8 cellular contexts compared by ENCODE assay signal in the genomic region with DNA sequence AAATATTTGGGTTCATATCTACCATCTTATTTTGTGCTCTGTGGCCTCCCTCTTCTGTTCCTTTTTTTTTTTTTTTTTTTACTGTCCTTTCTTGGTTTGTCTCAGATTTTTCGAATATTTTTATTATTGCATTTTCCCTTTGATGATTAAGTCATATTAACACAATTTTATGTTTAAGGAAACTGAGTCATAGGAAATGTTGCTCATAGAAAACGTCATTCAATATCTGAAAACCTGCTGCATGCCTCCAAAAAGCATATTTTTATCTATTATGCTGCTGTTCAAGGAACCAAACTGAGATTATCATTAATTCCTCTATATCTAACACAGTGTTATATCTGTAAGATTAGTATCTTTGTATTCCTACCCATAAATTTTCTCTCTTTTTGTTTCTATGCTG.
"Had no signal": no experiment of that assay in that cellular context is flagged by ENCODE, and none has a peak within 500 bp of the region (broad histone marks: within the 10 kb centered on the region; RNA-seq: fewer than 3 reads in every experiment).

No MANE protein-coding gene starts in this region.

- FAIRE-seq: HepG2 had no signal

- H3K4me3 ChIP-seq: GM23248, HAP-1 had no signal

- H3K27ac ChIP-seq: GM23248, HL-60 had no signal

- H3K9ac ChIP-seq: GM23248 had no signal

- ATAC-seq: HCT116, HepG2 had no signal

- H2AFZ ChIP-seq: GM23248 had no signal

- DNase-seq: GM23248, GOT3, H7, HFFc6 had no signal

- H3K36me3 ChIP-seq: HAP-1 had no signal

- H3K9me3 ChIP-seq: HAP-1 had no signal
